12 cellular contexts compared by ENCODE assay signal in genomic region chr3:123105201-123106189, GRCh38. TPM values are rescaled to one million over a fixed set of nuclear protein-coding genes. Genes with fewer than 3 reads are reported as not detected.
DNase-seq lines count a peak whose midpoint lies in the region; ATAC-seq and TF ChIP-seq lines count a peak whose summit lies in the region.
"Had no signal": no experiment of that assay in that cellular context is flagged by ENCODE, and none has a peak within 500 bp of the region (broad histone marks: within the 10 kb centered on the region; RNA-seq: fewer than 3 reads in every experiment).

No MANE protein-coding gene starts in this region.

- H4K20me1 ChIP-seq in PC-9 (ENCODE audit: insufficient read depth) (no peaks in the 10 kb centered on the region), mammary epithelial cell (ENCODE audit: insufficient read depth, low read length) (no peaks in the 10 kb centered on the region)

- H3K27ac ChIP-seq in PC-9 (no peak overlapping the region), trophoblast cell (ENCODE audit: low read depth, low read length) (peak overlapping the region; percentile 35), mammary epithelial cell (ENCODE audit: insufficient read depth, low read depth, low read length) (no peak overlapping the region)
- H3K27ac ChIP-seq: heart right ventricle had no signal

- H2AK5ac ChIP-seq in trophoblast cell (ENCODE audit: low read length), result peak overlapping the region; percentile 80

- intact Hi-C loops in PC-9 (cut with micrococcal nuclease; ENCODE audit: unreplicated experiment), result no loop called here
- intact Hi-C loops in mammary epithelial cell (cut with micrococcal nuclease), result no loop called here
- intact Hi-C loops in Calu3 (cut with micrococcal nuclease; ENCODE audit: unreplicated experiment), result no loop called here

- peaks cover 35% of the 10 kb centered on the region for H3K79me1 ChIP-seq in trophoblast cell (ENCODE audit: low read length)

- CTCF ChIA-PET in PC-9 (lab: Charles Lee), result no interaction called here
- CTCF ChIA-PET in mammary epithelial cell (lab: Charles Lee; ENCODE audit: low non-redundant PET), result no interaction called here
- CTCF ChIA-PET in Calu3 (lab: Charles Lee), result no interaction called here

- peak overlapping the region; percentile 93 for H2BK12ac ChIP-seq in trophoblast cell (ENCODE audit: low read length)

- H3K4me1 ChIP-seq in PC-9 (replicated peaks; ENCODE audit: insufficient read depth), result no peaks in the 10 kb centered on the region
- peaks cover 33 to 45% of the 10 kb centered on the region in 2 experiments for H3K4me1 ChIP-seq in trophoblast cell (ENCODE audit: control insufficient read depth in 1 of 2, insufficient read depth in 2 of 2, low read length in 2 of 2)
- H3K4me1 ChIP-seq in mammary epithelial cell (ENCODE audit: insufficient read depth, low read length), result peaks cover 18% of the 10 kb centered on the region

- H3K9me3 ChIP-seq in PC-9 (ENCODE audit: insufficient read depth, low read depth), result no peaks in the 10 kb centered on the region
- no peaks in the 10 kb centered on the region for H3K9me3 ChIP-seq in trophoblast cell (ENCODE audit: insufficient read depth, low read depth, low read length)
- H3K9me3 ChIP-seq in mammary epithelial cell (replicated peaks; ENCODE audit: insufficient read depth, low read length), result no peaks in the 10 kb centered on the region
- H3K9me3 ChIP-seq: heart right ventricle had no signal

- no peaks in the 10 kb centered on the region for H3K9me2 ChIP-seq in PC-9 (ENCODE audit: insufficient read depth)

- H2AFZ ChIP-seq in PC-9 (no peak overlapping the region), trophoblast cell (ENCODE audit: insufficient read depth, low read length, poor library complexity) (no peak overlapping the region), mammary epithelial cell (ENCODE audit: low read depth, low read length) (no peak overlapping the region)

- H4K8ac ChIP-seq in trophoblast cell (ENCODE audit: low read depth, low read length), result peak overlapping the region; percentile 43

- H3K27me3 ChIP-seq in PC-9 (ENCODE audit: insufficient read depth, low read depth) (no peaks in the 10 kb centered on the region), trophoblast cell (ENCODE audit: insufficient read depth, low read length) (no peaks in the 10 kb centered on the region), mammary epithelial cell (ENCODE audit: insufficient read depth, low read length) (no peaks in the 10 kb centered on the region)
- H3K27me3 ChIP-seq: heart right ventricle had no signal

- DNase-seq in PC-9 (no peak), trophoblast cell (no peak), NCI-H2227 (lab: John Stamatoyannopoulos, UW; ENCODE audit: unreplicated experiment) (no peak), mammary epithelial cell (no peak), Calu3 (no peak)
- DNase-seq: activated CD4-positive, alpha-beta T cell treated with anti-CD3 and anti-CD28 coated beads, Interleukin-2, amount 10 ng/mL, durations not matched to agents 7 days and 5 days; heart right ventricle; NCI-H526 treated with DMSO at 0.1 percent for 48 hours had no signal

- H3K9ac ChIP-seq in trophoblast cell (ENCODE audit: low read length), result no peak overlapping the region
- H3K9ac ChIP-seq in mammary epithelial cell (ENCODE audit: insufficient read depth, low read length), result no peak overlapping the region

- BruUV-seq in PC-9 (replicated peaks; lab: Mats Ljungman, UMichigan), result TSS peak; percentile 12
- BruUV-seq in mammary epithelial cell (replicated peaks; lab: Mats Ljungman, UMichigan), result no TSS peak
- no TSS peak for BruUV-seq in Calu3 (replicated peaks; lab: Mats Ljungman, UMichigan)

- peak overlapping the region; percentile 52 for H3K14ac ChIP-seq in trophoblast cell (ENCODE audit: low read length)

- H2BK5ac ChIP-seq in trophoblast cell (ENCODE audit: low read depth, low read length, poor library complexity), result peak overlapping the region; percentile 61

- no peak for TF ChIP-seq CTCF in PC-9 (conservative IDR thresholded peaks at IDR 0.05)
- no peak for TF ChIP-seq CTCF in mammary epithelial cell (conservative IDR thresholded peaks at IDR 0.05 in 1 of 2, IDR thresholded peaks at IDR 0.05 in 1 of 2; ENCODE audit: extremely low read depth in 1 of 2, insufficient read depth in 1 of 2, low read depth in 1 of 2, low read length in 2 of 2)
- TF ChIP-seq CTCF in Calu3 (IDR thresholded peaks at IDR 0.05; ENCODE audit: unreplicated experiment), result no peak

- no peak overlapping the region for H3K27ac Mint-ChIP-seq in Calu3 (ENCODE audit: unreplicated experiment)
- H3K27ac Mint-ChIP-seq: activated CD4-positive, alpha-beta T cell treated with anti-CD3 and anti-CD28 coated beads, Interleukin-2, amount 10 ng/mL, durations not matched to agents 7 days and 5 days; activated naive CD4-positive, alpha-beta T cell treated with anti-CD3 and anti-CD28 coated beads, Interleukin-2, amount 50 U/mL, for 24 hours had no signal

- WGBS in trophoblast cell (ENCODE audit: extremely low coverage, insufficient coverage, insufficient read length), result no CpG with 5 or more reads among the region's 12 CpGs
- WGBS in mammary epithelial cell (ENCODE audit: low coverage, missing lambda C conversion rate), result 93% methylated on average over 8 of the region's 12 CpGs

- H3K4me1 Mint-ChIP-seq in Calu3 (ENCODE audit: low read depth, unreplicated experiment), result peaks cover 12% of the 10 kb centered on the region
- H3K4me1 Mint-ChIP-seq: activated naive CD4-positive, alpha-beta T cell treated with anti-CD3 and anti-CD28 coated beads, Interleukin-2, amount 50 U/mL, for 24 hours had no signal

- H3K18ac ChIP-seq in trophoblast cell (ENCODE audit: low read length), result peak overlapping the region; percentile 33

- H3K36me3 ChIP-seq in PC-9 (ENCODE audit: low read depth), result no peaks in the 10 kb centered on the region; the same call in 1 of the 2 replicates
- peaks cover 41 to 46% of the 10 kb centered on the region in 2 experiments for H3K36me3 ChIP-seq in trophoblast cell (ENCODE audit: control insufficient read depth in 1 of 2, insufficient read depth in 2 of 2, low read length in 2 of 2)
- peaks cover 19% of the 10 kb centered on the region for H3K36me3 ChIP-seq in mammary epithelial cell (ENCODE audit: insufficient read depth, low read length)

- H3F3A ChIP-seq in PC-9 (ENCODE audit: insufficient read depth, low read depth), result no peaks in the 10 kb centered on the region

- peak overlapping the region; percentile 77 for H4K91ac ChIP-seq in trophoblast cell (ENCODE audit: low read depth, low read length)

- H3K27me3 Mint-ChIP-seq in Calu3 (ENCODE audit: unreplicated experiment), result no peaks in the 10 kb centered on the region
- H3K27me3 Mint-ChIP-seq: activated CD4-positive, alpha-beta T cell treated with anti-CD3 and anti-CD28 coated beads, Interleukin-2, amount 10 ng/mL, durations not matched to agents 7 days and 5 days; activated naive CD4-positive, alpha-beta T cell treated with anti-CD3 and anti-CD28 coated beads, Interleukin-2, amount 50 U/mL, for 24 hours had no signal

- H3K4me2 ChIP-seq in PC-9, result no peak overlapping the region
- H3K4me2 ChIP-seq in trophoblast cell (ENCODE audit: low read length), result no peak overlapping the region
- H3K4me2 ChIP-seq in mammary epithelial cell (ENCODE audit: insufficient read depth, low read depth, low read length), result no peak overlapping the region

- H2BK120ac ChIP-seq in trophoblast cell (ENCODE audit: insufficient read depth, low read length, poor library complexity), result peak overlapping the region; percentile 61

- in situ Hi-C loops in mammary epithelial cell (cut with MboI; ENCODE audit: low sequenced_read_pairs in 2 of 2), result no loop called here

- no peak overlapping the region for H3K4me3 Mint-ChIP-seq in Calu3 (ENCODE audit: low read depth, unreplicated experiment)
- H3K4me3 Mint-ChIP-seq: activated CD4-positive, alpha-beta T cell treated with anti-CD3 and anti-CD28 coated beads, Interleukin-2, amount 10 ng/mL, durations not matched to agents 7 days and 5 days; activated naive CD4-positive, alpha-beta T cell treated with anti-CD3 and anti-CD28 coated beads, Interleukin-2, amount 50 U/mL, for 24 hours had no signal

- peaks cover 24% of the 10 kb centered on the region for H3K36me3 Mint-ChIP-seq in Calu3 (ENCODE audit: insufficient read depth, unreplicated experiment)

- H3K9me3 Mint-ChIP-seq in Calu3 (ENCODE audit: low read depth, unreplicated experiment), result no peaks in the 10 kb centered on the region
- H3K9me3 Mint-ChIP-seq: activated CD4-positive, alpha-beta T cell treated with anti-CD3 and anti-CD28 coated beads, Interleukin-2, amount 10 ng/mL, durations not matched to agents 7 days and 5 days; activated naive CD4-positive, alpha-beta T cell treated with anti-CD3 and anti-CD28 coated beads, Interleukin-2, amount 50 U/mL, for 24 hours had no signal

- peak overlapping the region; percentile 27 for H4K12ac ChIP-seq in trophoblast cell (ENCODE audit: low read depth, low read length)

- POLR2A ChIA-PET in PC-9 (lab: Charles Lee; ENCODE audit: unreplicated experiment), result interaction anchor here (0.6 kb wide), 1 partner anchor 689 kb away, joined by 7 read pairs; the partner anchor contains the start of gene WDR5B

- H3K79me2 ChIP-seq in PC-9 (ENCODE audit: low read depth), result no peaks in the 10 kb centered on the region
- H3K79me2 ChIP-seq in trophoblast cell (ENCODE audit: control insufficient read depth, insufficient read depth, low read length, poor library complexity), result peaks cover 4% of the 10 kb centered on the region
- H3K79me2 ChIP-seq in mammary epithelial cell (ENCODE audit: insufficient read depth, low read length), result peaks cover 10% of the 10 kb centered on the region

- H3K23ac ChIP-seq in trophoblast cell (ENCODE audit: low read length), result no peak overlapping the region

- H3K4me3 ChIP-seq in PC-9, result no peak overlapping the region
- H3K4me3 ChIP-seq in trophoblast cell (ENCODE audit: low read depth, low read length), result no peak overlapping the region
- H3K4me3 ChIP-seq in mammary epithelial cell (replicated peaks in 1 of 3; ENCODE audit: insufficient read depth in 1 of 3, low read depth in 2 of 3, low read length in 3 of 3), result no peak overlapping the region
- H3K4me3 ChIP-seq: heart right ventricle had no signal

- peak overlapping the region; percentile 23 for H3K4ac ChIP-seq in trophoblast cell (ENCODE audit: low read depth, low read length)

- ATAC-seq in GM18499 (IDR thresholded peaks at IDR 0.05; ENCODE audit: insufficient read depth, unreplicated experiment) (peak; percentile 39), HG02759 (IDR thresholded peaks at IDR 0.05; ENCODE audit: unreplicated experiment) (peak; percentile 75), HG03039 (IDR thresholded peaks at IDR 0.05; ENCODE audit: unreplicated experiment) (no peak)

- dilution Hi-C loops in mammary epithelial cell (cut with HindIII; ENCODE audit: low sequenced_read_pairs), result no loop called here

RNA-seq across cellular contexts. Expression of gene PDIA5, which starts 38.7 kb away (rescaled TPM):
- total RNA-seq in PC-9 (2021) (31.7 and 32.1 TPM in 2 replicates), mammary epithelial cell (10 to 100 TPM; 13.5 to 36.6 TPM), Calu3 (2022) (31.5 and 31.6 TPM in 2 replicates)
- polyA plus RNA-seq in trophoblast cell (2013), result 77.0 and 78.2 TPM in 2 replicates
- 28.0 TPM for polyA plus RNA-seq in mammary epithelial cell
- 28.3 TPM for polyA minus RNA-seq in mammary epithelial cell
